In genomic region chr14:50941638-50942037, GRCh38 we compare ENCODE assay signal across 2 cellular contexts. TPM values are rescaled to one million over a fixed set of nuclear protein-coding genes. Genes with fewer than 3 reads are reported as not detected.
"Had no signal": no experiment of that assay in that cellular context is flagged by ENCODE, and none has a peak within 500 bp of the region (broad histone marks: within the 10 kb centered on the region; RNA-seq: fewer than 3 reads in every experiment).

No MANE protein-coding gene starts in this region.

RNA-seq across cellular contexts. Expression of gene PYGL, which starts 2.6 kb away (rescaled TPM):
- total RNA-seq: activated CD4-positive, alpha-beta T cell treated with anti-CD3 and anti-CD28 coated beads, Interleukin-2, amount 10 ng/mL, durations not matched to agents 7 days and 5 days; T-helper 1 cell treated with Interleukin-12 subunit alpha and Interleukin-12 subunit beta and Interleukin-4 antibody, amounts not matched to agents 30 ng/mL and 1 ng/mL, for 36 hours had no signal
